8 cellular contexts compared by ENCODE assay signal in the genomic region with DNA sequence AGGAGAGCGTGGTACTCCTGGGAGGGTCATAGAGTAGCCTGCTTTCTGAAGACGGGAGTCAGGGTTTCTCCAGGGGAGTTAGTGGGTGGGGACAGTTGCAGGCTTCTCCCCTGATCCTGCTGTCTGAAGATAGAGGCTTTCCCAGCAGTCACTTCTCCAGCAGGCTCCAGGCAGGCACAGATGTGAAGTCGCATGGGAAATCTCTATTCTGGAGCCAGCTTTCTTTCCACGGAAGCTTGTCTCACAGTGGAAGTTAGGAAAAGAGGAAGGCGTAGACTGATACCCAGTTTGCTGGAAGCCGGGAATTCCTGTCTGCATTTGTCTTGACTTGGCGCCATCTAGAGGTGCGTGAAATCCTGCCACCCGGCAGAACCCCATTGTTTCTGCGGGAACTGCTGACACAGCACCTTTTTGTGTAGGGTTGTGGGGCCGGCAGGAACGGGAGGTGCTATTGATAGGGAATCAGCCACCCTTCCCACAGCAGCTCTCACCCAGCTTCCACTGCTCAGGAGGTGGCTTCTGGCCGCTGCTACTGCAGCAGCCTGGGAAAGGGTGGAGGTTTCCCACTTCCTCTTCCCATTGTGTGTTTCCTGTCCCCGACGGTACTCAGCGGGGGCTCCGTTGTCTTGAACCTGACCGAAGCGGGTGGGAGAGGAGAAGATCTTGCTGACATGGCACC. TPM values are rescaled to one million over a fixed set of nuclear protein-coding genes. Genes with fewer than 3 reads are reported as not detected.
A peak's percentile ranks its signal among the peaks of the same experiment; 100 is the strongest.
DNase-seq lines count a peak whose midpoint lies in the region; ATAC-seq and TF ChIP-seq lines count a peak whose summit lies in the region.

No MANE protein-coding gene starts in this region.

- no peaks in the 10 kb centered on the region for H3K27me3 Mint-ChIP-seq in activated naive CD8-positive, alpha-beta T cell treated with anti-CD3 and anti-CD28 coated beads, Interleukin-2, amount 10 ng/mL, durations not matched to agents 7 days and 5 days

- intact Hi-C loops in Right ventricle myocardium superior (cut with DNase I), result no loop called here

- no peaks in the 10 kb centered on the region for H3K9me3 Mint-ChIP-seq in activated naive CD8-positive, alpha-beta T cell treated with anti-CD3 and anti-CD28 coated beads, Interleukin-2, amount 10 ng/mL, durations not matched to agents 7 days and 5 days

- H3K9me3 ChIP-seq in MG63 (no peaks in the 10 kb centered on the region), upper lobe of left lung (no peaks in the 10 kb centered on the region)

- TF ChIP-seq EP300 in upper lobe of left lung (IDR thresholded peaks at IDR 0.05), result no peak

- peak; percentile 61 to 89 (median 80) for TF ChIP-seq CTCF in upper lobe of left lung (IDR thresholded peaks at IDR 0.05)

- peaks cover 80% of the 10 kb centered on the region for H3K36me3 ChIP-seq in MG63
- H3K36me3 ChIP-seq in upper lobe of left lung, result peaks cover 0 to 63% (median 27%) of the 10 kb centered on the region in 4 donors

- peaks cover 7% of the 10 kb centered on the region for H3K36me3 Mint-ChIP-seq in activated naive CD8-positive, alpha-beta T cell treated with anti-CD3 and anti-CD28 coated beads, Interleukin-2, amount 10 ng/mL, durations not matched to agents 7 days and 5 days

- H3K4me1 ChIP-seq in upper lobe of left lung, result peaks cover 16 to 27% (median 19%) of the 10 kb centered on the region in 4 donors

- no peak for TF ChIP-seq POLR2A in upper lobe of left lung (IDR thresholded peaks at IDR 0.05)

- peaks cover 13% of the 10 kb centered on the region for H3K4me1 Mint-ChIP-seq in activated naive CD8-positive, alpha-beta T cell treated with anti-CD3 and anti-CD28 coated beads, Interleukin-2, amount 10 ng/mL, durations not matched to agents 7 days and 5 days

- H3K4me3 Mint-ChIP-seq in activated naive CD8-positive, alpha-beta T cell treated with anti-CD3 and anti-CD28 coated beads, Interleukin-2, amount 10 ng/mL, durations not matched to agents 7 days and 5 days, result no peak overlapping the region

- H3K4me3 ChIP-seq in MG63 (no peak overlapping the region), upper lobe of left lung (no peak overlapping the region)

- peak overlapping the region in 3 of 4 donors; percentile 36 to 73 (median 66) for H3K27ac ChIP-seq in upper lobe of left lung

- H3K27ac Mint-ChIP-seq in activated naive CD8-positive, alpha-beta T cell treated with anti-CD3 and anti-CD28 coated beads, Interleukin-2, amount 10 ng/mL, durations not matched to agents 7 days and 5 days, result no peak overlapping the region

- POLR2A ChIA-PET in activated naive CD8-positive, alpha-beta T cell treated with anti-CD3 and anti-CD28 coated beads, Interleukin-2, amount 10 ng/mL, durations not matched to agents 7 days and 5 days (lab: Charles Lee), result interaction anchor here (0.9 to 1.3 kb wide), 2 partner anchors 35 to 130 kb away, joined by 3 read pairs; no protein-coding TSS in a partner anchor

- DNase-seq in DMS153 treated with DMSO at 0.1 percent for 48 hours (lab: John Stamatoyannopoulos, UW; ENCODE audit: unreplicated experiment) (peak; percentile 73), MG63 (peak; percentile 73), Right ventricle myocardium superior (peak; percentile 85), pons (ENCODE audit: low spot score) (peak; percentile 94), upper lobe of left lung (peak in 1 of 2 donors; percentile 79)
- DNase-seq in activated naive CD8-positive, alpha-beta T cell treated with anti-CD3 and anti-CD28 coated beads, Interleukin-2, amount 10 ng/mL, durations not matched to agents 7 days and 5 days, result peak; percentile 57

- WGBS in upper lobe of left lung, 2 donors, result 11 to 17% methylated on average over 16 to 19 of the region's 19 CpGs

- ATAC-seq in SK-N-SH treated with all-trans-retinoic acid at 6 μM for 48 hours (peak; percentile 90), Right ventricle myocardium superior (ENCODE audit: poor library complexity) (peak; percentile 79), upper lobe of left lung (ENCODE audit: low FRiP score in 2 of 2) (peak; percentile 68 to 87), HG02642 (IDR thresholded peaks at IDR 0.05; ENCODE audit: poor library complexity, unreplicated experiment) (no peak)
- ATAC-seq in activated naive CD8-positive, alpha-beta T cell treated with anti-CD3 and anti-CD28 coated beads, Interleukin-2, amount 10 ng/mL, durations not matched to agents 7 days and 5 days (ENCODE audit: low read depth), result no peak

- H3K27me3 ChIP-seq in MG63 (no peaks in the 10 kb centered on the region), upper lobe of left lung (no peaks in the 10 kb centered on the region)

TF ChIP-seq in SK-N-SH treated with all-trans-retinoic acid at 6 μM for 48 hours, 23 proteins besides CTCF, POLR2A, EP300 and RAD21 (continues in another document):
- TF ChIP-seq ZNF565 (CRISPR knock-in tag; conservative IDR thresholded peaks at IDR 0.05; ENCODE audit: low read depth) (no peak), ZFP30 (CRISPR knock-in tag; IDR thresholded peaks at IDR 0.05) (no peak), PPARA (CRISPR knock-in tag; IDR thresholded peaks at IDR 0.05; ENCODE audit: borderline replicate concordance) (no peak), ZC3H10 (CRISPR knock-in tag; IDR thresholded peaks at IDR 0.05) (no peak), RARB (CRISPR knock-in tag; IDR thresholded peaks at IDR 0.05) (no peak), ISL1 (CRISPR knock-in tag; IDR thresholded peaks at IDR 0.05) (no peak), CSDC2 (CRISPR knock-in tag; IDR thresholded peaks at IDR 0.05) (no peak)
- TF ChIP-seq, protein P1, sequence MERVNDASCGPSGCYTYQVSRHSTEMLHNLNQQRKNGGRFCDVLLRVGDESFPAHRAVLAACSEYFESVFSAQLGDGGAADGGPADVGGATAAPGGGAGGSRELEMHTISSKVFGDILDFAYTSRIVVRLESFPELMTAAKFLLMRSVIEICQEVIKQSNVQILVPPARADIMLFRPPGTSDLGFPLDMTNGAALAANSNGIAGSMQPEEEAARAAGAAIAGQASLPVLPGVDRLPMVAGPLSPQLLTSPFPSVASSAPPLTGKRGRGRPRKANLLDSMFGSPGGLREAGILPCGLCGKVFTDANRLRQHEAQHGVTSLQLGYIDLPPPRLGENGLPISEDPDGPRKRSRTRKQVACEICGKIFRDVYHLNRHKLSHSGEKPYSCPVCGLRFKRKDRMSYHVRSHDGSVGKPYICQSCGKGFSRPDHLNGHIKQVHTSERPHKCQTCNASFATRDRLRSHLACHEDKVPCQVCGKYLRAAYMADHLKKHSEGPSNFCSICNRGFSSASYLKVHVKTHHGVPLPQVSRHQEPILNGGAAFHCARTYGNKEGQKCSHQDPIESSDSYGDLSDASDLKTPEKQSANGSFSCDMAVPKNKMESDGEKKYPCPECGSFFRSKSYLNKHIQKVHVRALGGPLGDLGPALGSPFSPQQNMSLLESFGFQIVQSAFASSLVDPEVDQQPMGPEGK (CRISPR knock-in tag; IDR thresholded peaks at IDR 0.05; ENCODE audit: borderline replicate concordance), result no peak
- TF ChIP-seq, protein P2, sequence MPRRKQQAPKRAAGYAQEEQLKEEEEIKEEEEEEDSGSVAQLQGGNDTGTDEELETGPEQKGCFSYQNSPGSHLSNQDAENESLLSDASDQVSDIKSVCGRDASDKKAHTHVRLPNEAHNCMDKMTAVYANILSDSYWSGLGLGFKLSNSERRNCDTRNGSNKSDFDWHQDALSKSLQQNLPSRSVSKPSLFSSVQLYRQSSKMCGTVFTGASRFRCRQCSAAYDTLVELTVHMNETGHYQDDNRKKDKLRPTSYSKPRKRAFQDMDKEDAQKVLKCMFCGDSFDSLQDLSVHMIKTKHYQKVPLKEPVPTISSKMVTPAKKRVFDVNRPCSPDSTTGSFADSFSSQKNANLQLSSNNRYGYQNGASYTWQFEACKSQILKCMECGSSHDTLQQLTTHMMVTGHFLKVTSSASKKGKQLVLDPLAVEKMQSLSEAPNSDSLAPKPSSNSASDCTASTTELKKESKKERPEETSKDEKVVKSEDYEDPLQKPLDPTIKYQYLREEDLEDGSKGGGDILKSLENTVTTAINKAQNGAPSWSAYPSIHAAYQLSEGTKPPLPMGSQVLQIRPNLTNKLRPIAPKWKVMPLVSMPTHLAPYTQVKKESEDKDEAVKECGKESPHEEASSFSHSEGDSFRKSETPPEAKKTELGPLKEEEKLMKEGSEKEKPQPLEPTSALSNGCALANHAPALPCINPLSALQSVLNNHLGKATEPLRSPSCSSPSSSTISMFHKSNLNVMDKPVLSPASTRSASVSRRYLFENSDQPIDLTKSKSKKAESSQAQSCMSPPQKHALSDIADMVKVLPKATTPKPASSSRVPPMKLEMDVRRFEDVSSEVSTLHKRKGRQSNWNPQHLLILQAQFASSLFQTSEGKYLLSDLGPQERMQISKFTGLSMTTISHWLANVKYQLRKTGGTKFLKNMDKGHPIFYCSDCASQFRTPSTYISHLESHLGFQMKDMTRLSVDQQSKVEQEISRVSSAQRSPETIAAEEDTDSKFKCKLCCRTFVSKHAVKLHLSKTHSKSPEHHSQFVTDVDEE (CRISPR knock-in tag; IDR thresholded peaks at IDR 0.05), result no peak
- TF ChIP-seq, protein P3, sequence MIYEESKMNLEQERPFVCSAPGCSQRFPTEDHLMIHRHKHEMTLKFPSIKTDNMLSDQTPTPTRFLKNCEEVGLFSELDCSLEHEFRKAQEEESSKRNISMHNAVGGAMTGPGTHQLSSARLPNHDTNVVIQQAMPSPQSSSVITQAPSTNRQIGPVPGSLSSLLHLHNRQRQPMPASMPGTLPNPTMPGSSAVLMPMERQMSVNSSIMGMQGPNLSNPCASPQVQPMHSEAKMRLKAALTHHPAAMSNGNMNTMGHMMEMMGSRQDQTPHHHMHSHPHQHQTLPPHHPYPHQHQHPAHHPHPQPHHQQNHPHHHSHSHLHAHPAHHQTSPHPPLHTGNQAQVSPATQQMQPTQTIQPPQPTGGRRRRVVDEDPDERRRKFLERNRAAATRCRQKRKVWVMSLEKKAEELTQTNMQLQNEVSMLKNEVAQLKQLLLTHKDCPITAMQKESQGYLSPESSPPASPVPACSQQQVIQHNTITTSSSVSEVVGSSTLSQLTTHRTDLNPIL (CRISPR knock-in tag; IDR thresholded peaks at IDR 0.05; ENCODE audit: low read depth), result no peak

RNA-seq across cellular contexts. Expression of a gene that starts 28.5 kb away (rescaled TPM):
- total RNA-seq in MG63 (2014; rRNA removed; shearing (Covaris generic); ENCODE audit: low replicate concordance), result 0.33 TPM in 1 of 2 replicates, not detected in the other
- total RNA-seq in activated naive CD8-positive, alpha-beta T cell treated with anti-CD3 and anti-CD28 coated beads, Interleukin-2, amount 10 ng/mL, durations not matched to agents 7 days and 5 days, result under 1 TPM; 0.43 to 0.61 TPM
- total RNA-seq in Right ventricle myocardium superior, result not detected
- 10 to 100 TPM in 1 of 6 donors, 1 to 10 TPM in 3, under 1 TPM in 1, not detected in 1; 0.30 to 13.6 (median 1.1) TPM for total RNA-seq in upper lobe of left lung

RNA-seq across cellular contexts. Expression of a gene that starts 57.3 kb away (rescaled TPM):
- 81.9 and 94.5 TPM in 2 replicates for total RNA-seq in MG63 (2014; rRNA removed; shearing (Covaris generic); ENCODE audit: low replicate concordance)
- total RNA-seq in activated naive CD8-positive, alpha-beta T cell treated with anti-CD3 and anti-CD28 coated beads, Interleukin-2, amount 10 ng/mL, durations not matched to agents 7 days and 5 days, result 10 to 100 TPM; 54.7 to 59.0 TPM
- total RNA-seq in Right ventricle myocardium superior (34.9 TPM), upper lobe of left lung (10 to 100 TPM; 11.5 to 82.8 (median 49.4) TPM)

Comparison
In these comparisons a context has a peak if more than half of its experiments do, and no peak if none do; other contexts are left out.
1. ATAC-seq: peak in SK-N-SH treated with all-trans-retinoic acid at 6 μM for 48 hours (single experiment), Right ventricle myocardium superior (single experiment) and upper lobe of left lung (2 of 2); none in activated naive CD8-positive, alpha-beta T cell treated with anti-CD3 and anti-CD28 coated beads, Interleukin-2, amount 10 ng/mL, durations not matched to agents 7 days and 5 days (single experiment) and HG02642 (single experiment).